1 cellular context compared by ENCODE assay signal in genomic region chr12:120990487-120991055, GRCh38.
TF ChIP-seq lines count a peak whose summit lies in the region.

No MANE protein-coding gene starts in this region.

TF ChIP-seq in K562, 482 proteins besides CTCF, POLR2A, EP300 and RAD21:
- TF ChIP-seq ZNF79 (CRISPR knock-in tag; IDR thresholded peaks at IDR 0.05; ENCODE audit: low read depth), result no peak
- no peak for TF ChIP-seq NONO (IDR thresholded peaks at IDR 0.05; ENCODE audit: low read depth in 2 of 2, low read length in 1 of 2)
- peak; percentile 52; the same call in 1 of the 2 replicates for TF ChIP-seq ZNF512 (tag; IDR thresholded peaks at IDR 0.05)
